In the genomic region with DNA sequence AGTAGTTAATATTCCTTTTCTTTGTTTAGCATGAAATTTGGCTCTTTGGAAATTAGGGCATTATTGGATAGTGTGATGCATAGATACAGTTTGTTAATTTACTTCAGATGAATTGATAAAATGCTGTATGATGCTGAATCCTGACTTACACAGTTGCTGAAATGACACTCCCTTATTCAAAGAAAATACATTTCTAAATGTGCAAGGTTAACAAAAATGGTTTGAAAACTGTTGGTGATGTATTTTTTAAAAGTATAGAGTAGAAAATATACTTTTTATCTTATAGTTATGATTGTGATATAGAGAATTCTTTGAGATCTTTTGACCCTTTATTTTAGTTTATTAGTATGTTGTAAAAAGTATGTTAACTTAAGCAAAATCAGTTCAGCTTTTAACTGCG, we compare ENCODE assay signal across 19 cellular contexts. TPM values are rescaled to one million over a fixed set of nuclear protein-coding genes. Genes with fewer than 3 reads are reported as not detected.
DNase-seq lines count a peak whose midpoint lies in the region; ATAC-seq, FAIRE-seq and TF ChIP-seq lines count a peak whose summit lies in the region.
"Had no signal": no experiment of that assay in that cellular context is flagged by ENCODE, and none has a peak within 500 bp of the region (broad histone marks: within the 10 kb centered on the region; RNA-seq: fewer than 3 reads in every experiment).

No MANE protein-coding gene starts in this region.

- POLR2A ChIA-PET in Caco-2 (lab: Charles Lee), result no interaction called here

- no peaks in the 10 kb centered on the region for H3K27me3 Mint-ChIP-seq in activated naive CD8-positive, alpha-beta T cell
- H3K27me3 Mint-ChIP-seq in activated naive CD8-positive, alpha-beta T cell treated with anti-CD3 and anti-CD28 coated beads, Interleukin-2, amount 50 U/mL, for 24 hours, result no peaks in the 10 kb centered on the region
- no peaks in the 10 kb centered on the region for H3K27me3 Mint-ChIP-seq in T-helper 17 cell
- H3K27me3 Mint-ChIP-seq in Caco-2 (ENCODE audit: insufficient read depth, unreplicated experiment), result no peaks in the 10 kb centered on the region
- H3K27me3 Mint-ChIP-seq: B cell had no signal

- intact Hi-C loops in Caco-2 (cut with micrococcal nuclease; ENCODE audit: unreplicated experiment), result no loop called here

- CTCF ChIA-PET in Caco-2 (lab: Charles Lee), result no interaction called here

- no peaks in the 10 kb centered on the region for H3K9me3 ChIP-seq in T-helper 17 cell (ENCODE audit: control insufficient read depth, low read length, poor library complexity, severe bottlenecking)
- no peaks in the 10 kb centered on the region for H3K9me3 ChIP-seq in Caco-2
- H3K9me3 ChIP-seq: BLaER1 treated with 17β-estradiol and CSF1 and Interleukin-3, amounts not matched to agents 10 nM and 100 nM had no signal

- no peak overlapping the region for H3K4me3 ChIP-seq in Caco-2 (ENCODE audit: low read depth, low read length)
- H3K4me3 ChIP-seq: BLaER1 treated with 17β-estradiol and CSF1 and Interleukin-3, amounts not matched to agents 10 nM and 100 nM; GM23338 had no signal

- H3K9me3 Mint-ChIP-seq in activated naive CD8-positive, alpha-beta T cell (ENCODE audit: low read depth), result no peaks in the 10 kb centered on the region
- no peaks in the 10 kb centered on the region for H3K9me3 Mint-ChIP-seq in activated naive CD8-positive, alpha-beta T cell treated with anti-CD3 and anti-CD28 coated beads, Interleukin-2, amount 50 U/mL, for 24 hours
- no peaks in the 10 kb centered on the region for H3K9me3 Mint-ChIP-seq in Caco-2 (ENCODE audit: unreplicated experiment)
- H3K9me3 Mint-ChIP-seq: CD8-positive, alpha-beta T cell; GM23338 had no signal

- no peaks in the 10 kb centered on the region for H3K36me3 ChIP-seq in Caco-2 (ENCODE audit: control insufficient read depth, insufficient read depth, low read length)

- peaks cover 12% of the 10 kb centered on the region for H3K36me3 Mint-ChIP-seq in activated naive CD8-positive, alpha-beta T cell
- peaks cover 46% of the 10 kb centered on the region for H3K36me3 Mint-ChIP-seq in activated naive CD8-positive, alpha-beta T cell treated with anti-CD3 and anti-CD28 coated beads, Interleukin-2, amount 50 U/mL, for 24 hours (ENCODE audit: low read depth)
- H3K36me3 Mint-ChIP-seq in T-helper 17 cell (ENCODE audit: low read depth) (peaks cover 6% of the 10 kb centered on the region), Caco-2 (ENCODE audit: insufficient read depth, unreplicated experiment) (peaks cover 67% of the 10 kb centered on the region)

- no peak for TF ChIP-seq CTCF in Caco-2 (IDR thresholded peaks at IDR 0.05; ENCODE audit: insufficient read depth in 1 of 2, low read depth in 1 of 2, low read length in 1 of 2, severe bottlenecking in 1 of 2, unreplicated experiment in 1 of 2)

- no peak for DNase-seq in activated naive CD8-positive, alpha-beta T cell treated with anti-CD3 and anti-CD28 coated beads, Interleukin-2, amount 50 U/mL, for 24 hours
- DNase-seq in T-helper 17 cell (no peak), Caco-2 (no peak)
- DNase-seq: CD8-positive, alpha-beta T cell; DMS 273 treated with DMSO at 0.1 percent for 48 hours; DMS53; GDM1; HCEC 1CT had no signal

- peaks cover 3% of the 10 kb centered on the region; the same call in 1 of the 2 replicates for H3K4me1 ChIP-seq in Caco-2

- peak overlapping the region; percentile 28 for H3K27ac Mint-ChIP-seq in activated naive CD8-positive, alpha-beta T cell
- H3K27ac Mint-ChIP-seq in activated naive CD8-positive, alpha-beta T cell treated with anti-CD3 and anti-CD28 coated beads, Interleukin-2, amount 50 U/mL, for 24 hours, result no peak overlapping the region
- H3K27ac Mint-ChIP-seq in T-helper 17 cell (peak overlapping the region; percentile 79), Caco-2 (ENCODE audit: unreplicated experiment) (no peak overlapping the region)
- H3K27ac Mint-ChIP-seq: B cell; CD8-positive, alpha-beta T cell; GM23338 had no signal

- H3K27me3 ChIP-seq in Caco-2 (replicated peaks; ENCODE audit: control insufficient read depth, insufficient read depth, low read length), result no peaks in the 10 kb centered on the region
- H3K27me3 ChIP-seq: BLaER1 treated with 17β-estradiol and CSF1 and Interleukin-3, amounts not matched to agents 10 nM and 100 nM had no signal

- no peak overlapping the region for H3K4me3 Mint-ChIP-seq in activated naive CD8-positive, alpha-beta T cell
- no peak overlapping the region for H3K4me3 Mint-ChIP-seq in activated naive CD8-positive, alpha-beta T cell treated with anti-CD3 and anti-CD28 coated beads, Interleukin-2, amount 50 U/mL, for 24 hours
- H3K4me3 Mint-ChIP-seq in T-helper 17 cell, result no peak overlapping the region
- no peak overlapping the region for H3K4me3 Mint-ChIP-seq in Caco-2 (ENCODE audit: unreplicated experiment)
- H3K4me3 Mint-ChIP-seq: B cell; CD8-positive, alpha-beta T cell; GM23338 had no signal

- no peak for ATAC-seq in activated naive CD8-positive, alpha-beta T cell treated with anti-CD3 and anti-CD28 coated beads, Interleukin-2, amount 50 U/mL, for 24 hours
- ATAC-seq in T-helper 17 cell (no peak), GM21423 (IDR thresholded peaks at IDR 0.05; ENCODE audit: unreplicated experiment) (no peak), HG02884 (IDR thresholded peaks at IDR 0.05; ENCODE audit: unreplicated experiment) (no peak)
- ATAC-seq: CD8-positive, alpha-beta T cell; GM23338 had no signal

- BruUV-seq in Caco-2 (replicated peaks; lab: Mats Ljungman, UMichigan), result no TSS peak

- peaks cover 3% of the 10 kb centered on the region for H3K4me1 Mint-ChIP-seq in activated naive CD8-positive, alpha-beta T cell (ENCODE audit: low read depth)
- H3K4me1 Mint-ChIP-seq in activated naive CD8-positive, alpha-beta T cell treated with anti-CD3 and anti-CD28 coated beads, Interleukin-2, amount 50 U/mL, for 24 hours, result no peaks in the 10 kb centered on the region
- H3K4me1 Mint-ChIP-seq in T-helper 17 cell (peaks cover 3% of the 10 kb centered on the region), Caco-2 (ENCODE audit: low read depth, unreplicated experiment) (no peaks in the 10 kb centered on the region)
- H3K4me1 Mint-ChIP-seq: B cell, GM23338 had no signal

- peak; percentile 12 for FAIRE-seq in endometrium (lab: Jason Lieb, UNC)
- FAIRE-seq: GM12892, GM18507, H54, HTR-8/SVneo had no signal

RNA-seq across cellular contexts. Expression of gene VAPA, which starts 27.8 kb away (rescaled TPM):
- total RNA-seq in T-helper 17 cell (100 to 1,000 TPM; 149 to 161 TPM), Caco-2 (2022) (205 and 222 TPM in 2 replicates)

RNA-seq across cellular contexts. Expression of gene TXNDC2, which starts 55.9 kb away (rescaled TPM):
- not detected for total RNA-seq in T-helper 17 cell
- not detected in 2 replicates for total RNA-seq in Caco-2 (2022)
- total RNA-seq: CD8-positive, alpha-beta T cell; GM23338 had no signal

Comparison
In these comparisons a context has a peak if more than half of its experiments do, and no peak if none do; other contexts are left out.
1. H3K27ac Mint-ChIP-seq: peak in activated naive CD8-positive, alpha-beta T cell (single experiment) and T-helper 17 cell (single experiment); none in activated naive CD8-positive, alpha-beta T cell treated with anti-CD3 and anti-CD28 coated beads, Interleukin-2, amount 50 U/mL, for 24 hours (single experiment) and Caco-2 (single experiment).